In the genomic region with DNA sequence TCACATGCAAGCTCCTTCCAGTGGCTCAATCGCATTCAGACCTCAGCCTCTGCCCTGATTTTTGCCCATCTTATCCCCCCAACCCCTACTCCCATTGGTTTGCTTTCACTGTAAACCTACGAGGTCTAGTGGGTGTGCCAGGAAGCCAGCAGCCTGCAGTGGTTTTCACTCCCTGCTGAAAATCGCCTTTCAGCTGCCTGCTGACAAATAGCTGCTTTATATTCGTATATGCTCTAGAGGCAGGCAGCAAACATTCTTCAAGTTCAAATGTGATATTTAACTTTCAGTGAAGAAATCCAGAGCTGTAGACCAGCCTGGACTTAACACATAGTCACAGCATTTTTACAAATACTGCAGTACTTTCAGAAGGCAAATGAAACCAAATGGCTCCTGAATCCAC, we compare ENCODE assay signal across 9 cellular contexts.
DNase-seq lines count a peak whose midpoint lies in the region; ATAC-seq and TF ChIP-seq lines count a peak whose summit lies in the region.
"Had no signal": no experiment of that assay in that cellular context is flagged by ENCODE, and none has a peak within 500 bp of the region (broad histone marks: within the 10 kb centered on the region; RNA-seq: fewer than 3 reads in every experiment).

No MANE protein-coding gene starts in this region.

- H3K27ac ChIP-seq in SK-N-SH (ENCODE audit: low read depth in 2 of 2, low read length in 1 of 2): peak overlapping the region in 1 of 2 experiments; percentile 43; a peak in 2 of 4 replicates

- ATAC-seq in SK-N-SH treated with all-trans-retinoic acid at 6 μM for 48 hours: peak; percentile 68
- peak; percentile 22 for ATAC-seq in stimulated activated effector memory CD8-positive, alpha-beta T cell treated with anti-CD3 and anti-CD28 coated beads, Interleukin-12 subunit alpha, Interleukin-12 subunit beta, amount 100 ng/mL, for 72 hours
- ATAC-seq: Panc1 had no signal

- H3K27me3 ChIP-seq in SK-N-SH (ENCODE audit: insufficient read depth): no peaks in the 10 kb centered on the region

- H2AFZ ChIP-seq in SK-N-SH (ENCODE audit: low read depth): no peak overlapping the region

- no peaks in the 10 kb centered on the region for H3F3A ChIP-seq in SK-N-SH (replicated peaks; ENCODE audit: insufficient read depth)

- H3K4me3 Mint-ChIP-seq in stimulated activated effector memory CD8-positive, alpha-beta T cell treated with anti-CD3 and anti-CD28 coated beads, Interleukin-12 subunit alpha, Interleukin-12 subunit beta, amount 100 ng/mL, for 72 hours: peak overlapping the region; percentile 51

- no peak overlapping the region for H3K9ac ChIP-seq in SK-N-SH

- DNase-seq in SK-N-SH (no peak), hepatic stellate cell (ENCODE audit: low spot score) (peak; percentile 16), SIG-M5 (lab: John Stamatoyannopoulos, UW) (no peak), NCI-H748 treated with DMSO at 0.1 percent for 48 hours (lab: John Stamatoyannopoulos, UW) (no peak), A172 (ENCODE audit: low spot score) (no peak)
- peak; percentile 32 for DNase-seq in activated effector memory CD4-positive, alpha-beta T cell treated with Interleukin-2 at 50 U/mL for 16 hours
- DNase-seq in stimulated activated effector memory CD8-positive, alpha-beta T cell treated with anti-CD3 and anti-CD28 coated beads, Interleukin-12 subunit alpha, Interleukin-12 subunit beta, amount 100 ng/mL, for 72 hours (ENCODE audit: low spot score in 2 of 2): no peak

- H3K27ac Mint-ChIP-seq in stimulated activated effector memory CD8-positive, alpha-beta T cell treated with anti-CD3 and anti-CD28 coated beads, Interleukin-12 subunit alpha, Interleukin-12 subunit beta, amount 100 ng/mL, for 72 hours: peak overlapping the region; percentile 90

- POLR2A ChIA-PET in SK-N-SH (lab: Yijun Ruan, JAX): no interaction called here

- no peaks in the 10 kb centered on the region for H4K20me1 ChIP-seq in SK-N-SH (ENCODE audit: insufficient read depth)

- no peak for TF ChIP-seq EP300 in SK-N-SH (IDR thresholded peaks at IDR 0.05; ENCODE audit: borderline replicate concordance in 1 of 2, low read depth in 1 of 2, low read length in 1 of 2)

- H3K36me3 Mint-ChIP-seq in stimulated activated effector memory CD8-positive, alpha-beta T cell treated with anti-CD3 and anti-CD28 coated beads, Interleukin-12 subunit alpha, Interleukin-12 subunit beta, amount 100 ng/mL, for 72 hours: peaks cover 22% of the 10 kb centered on the region

- H3K4me1 ChIP-seq in SK-N-SH (ENCODE audit: control insufficient read depth in 1 of 2, insufficient read depth in 2 of 2, low read depth in 1 of 2, low read length in 1 of 2): peaks cover 17 to 18% of the 10 kb centered on the region in 2 experiments; a peak in 3 of 4 replicates

- H3K9me2 ChIP-seq in SK-N-SH: no peaks in the 10 kb centered on the region

- no peaks in the 10 kb centered on the region for H3K9me3 ChIP-seq in SK-N-SH

- no peak for TF ChIP-seq CTCF in SK-N-SH (IDR thresholded peaks at IDR 0.05)

- CTCF ChIA-PET in SK-N-SH (lab: Yijun Ruan, JAX): interaction anchor here (1.2 to 1.4 kb wide), 2 partner anchors 55 to 176 kb away, joined by 3 to 5 read pairs; no protein-coding TSS in a partner anchor

- peaks cover 9% of the 10 kb centered on the region in 2 experiments for H3K36me3 ChIP-seq in SK-N-SH (replicated peaks in 1 of 2; ENCODE audit: control insufficient read depth in 1 of 2, insufficient read depth in 2 of 2, low read length in 1 of 2)

- 77% methylated on average over 4 of the region's 4 CpGs for WGBS in SK-N-SH (ENCODE audit: low lambda C conversion rate)

- H3K4me1 Mint-ChIP-seq in stimulated activated effector memory CD8-positive, alpha-beta T cell treated with anti-CD3 and anti-CD28 coated beads, Interleukin-12 subunit alpha, Interleukin-12 subunit beta, amount 100 ng/mL, for 72 hours: peaks cover 76% of the 10 kb centered on the region

- H3K4me2 ChIP-seq in SK-N-SH: no peak overlapping the region

- H3K9me3 Mint-ChIP-seq in stimulated activated effector memory CD8-positive, alpha-beta T cell treated with anti-CD3 and anti-CD28 coated beads, Interleukin-12 subunit alpha, Interleukin-12 subunit beta, amount 100 ng/mL, for 72 hours: no peaks in the 10 kb centered on the region

- H3K4me3 ChIP-seq in SK-N-SH (ENCODE audit: low read depth in 2 of 2, low read length in 1 of 2): no peak overlapping the region

- no peak for TF ChIP-seq RAD21 in SK-N-SH (IDR thresholded peaks at IDR 0.05; ENCODE audit: low read length)

- H3K79me2 ChIP-seq in SK-N-SH (ENCODE audit: insufficient read depth): no peaks in the 10 kb centered on the region

TF ChIP-seq in SK-N-SH treated with all-trans-retinoic acid at 6 μM for 48 hours, 23 proteins besides CTCF, POLR2A, EP300 and RAD21 (continues in another document):
- TF ChIP-seq RARB (CRISPR knock-in tag; IDR thresholded peaks at IDR 0.05) (no peak), ZNF565 (CRISPR knock-in tag; conservative IDR thresholded peaks at IDR 0.05; ENCODE audit: low read depth) (no peak), TCF4 (CRISPR knock-in tag; IDR thresholded peaks at IDR 0.05; ENCODE audit: borderline replicate concordance) (no peak), PPARA (CRISPR knock-in tag; IDR thresholded peaks at IDR 0.05; ENCODE audit: borderline replicate concordance) (no peak), SNAI2 (CRISPR knock-in tag; IDR thresholded peaks at IDR 0.05) (no peak), ZFP3 (CRISPR knock-in tag; IDR thresholded peaks at IDR 0.05) (no peak), ISL1 (CRISPR knock-in tag; IDR thresholded peaks at IDR 0.05) (no peak)
- TF ChIP-seq, protein P1, sequence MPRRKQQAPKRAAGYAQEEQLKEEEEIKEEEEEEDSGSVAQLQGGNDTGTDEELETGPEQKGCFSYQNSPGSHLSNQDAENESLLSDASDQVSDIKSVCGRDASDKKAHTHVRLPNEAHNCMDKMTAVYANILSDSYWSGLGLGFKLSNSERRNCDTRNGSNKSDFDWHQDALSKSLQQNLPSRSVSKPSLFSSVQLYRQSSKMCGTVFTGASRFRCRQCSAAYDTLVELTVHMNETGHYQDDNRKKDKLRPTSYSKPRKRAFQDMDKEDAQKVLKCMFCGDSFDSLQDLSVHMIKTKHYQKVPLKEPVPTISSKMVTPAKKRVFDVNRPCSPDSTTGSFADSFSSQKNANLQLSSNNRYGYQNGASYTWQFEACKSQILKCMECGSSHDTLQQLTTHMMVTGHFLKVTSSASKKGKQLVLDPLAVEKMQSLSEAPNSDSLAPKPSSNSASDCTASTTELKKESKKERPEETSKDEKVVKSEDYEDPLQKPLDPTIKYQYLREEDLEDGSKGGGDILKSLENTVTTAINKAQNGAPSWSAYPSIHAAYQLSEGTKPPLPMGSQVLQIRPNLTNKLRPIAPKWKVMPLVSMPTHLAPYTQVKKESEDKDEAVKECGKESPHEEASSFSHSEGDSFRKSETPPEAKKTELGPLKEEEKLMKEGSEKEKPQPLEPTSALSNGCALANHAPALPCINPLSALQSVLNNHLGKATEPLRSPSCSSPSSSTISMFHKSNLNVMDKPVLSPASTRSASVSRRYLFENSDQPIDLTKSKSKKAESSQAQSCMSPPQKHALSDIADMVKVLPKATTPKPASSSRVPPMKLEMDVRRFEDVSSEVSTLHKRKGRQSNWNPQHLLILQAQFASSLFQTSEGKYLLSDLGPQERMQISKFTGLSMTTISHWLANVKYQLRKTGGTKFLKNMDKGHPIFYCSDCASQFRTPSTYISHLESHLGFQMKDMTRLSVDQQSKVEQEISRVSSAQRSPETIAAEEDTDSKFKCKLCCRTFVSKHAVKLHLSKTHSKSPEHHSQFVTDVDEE (CRISPR knock-in tag; IDR thresholded peaks at IDR 0.05): no peak

TF ChIP-seq in SK-N-SH, 30 proteins besides CTCF, POLR2A, EP300 and RAD21 (continues in another document):
- TF ChIP-seq GATA2 (CRISPR knock-in tag; IDR thresholded peaks at IDR 0.05) (no peak), GABPA (IDR thresholded peaks at IDR 0.05; ENCODE audit: low read depth) (no peak)
- TF ChIP-seq, protein P2, sequence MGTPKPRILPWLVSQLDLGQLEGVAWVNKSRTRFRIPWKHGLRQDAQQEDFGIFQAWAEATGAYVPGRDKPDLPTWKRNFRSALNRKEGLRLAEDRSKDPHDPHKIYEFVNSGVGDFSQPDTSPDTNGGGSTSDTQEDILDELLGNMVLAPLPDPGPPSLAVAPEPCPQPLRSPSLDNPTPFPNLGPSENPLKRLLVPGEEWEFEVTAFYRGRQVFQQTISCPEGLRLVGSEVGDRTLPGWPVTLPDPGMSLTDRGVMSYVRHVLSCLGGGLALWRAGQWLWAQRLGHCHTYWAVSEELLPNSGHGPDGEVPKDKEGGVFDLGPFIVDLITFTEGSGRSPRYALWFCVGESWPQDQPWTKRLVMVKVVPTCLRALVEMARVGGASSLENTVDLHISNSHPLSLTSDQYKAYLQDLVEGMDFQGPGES (IDR thresholded peaks at IDR 0.05; ENCODE audit: low read depth, low read length): no peak
- TF ChIP-seq, protein P3, sequence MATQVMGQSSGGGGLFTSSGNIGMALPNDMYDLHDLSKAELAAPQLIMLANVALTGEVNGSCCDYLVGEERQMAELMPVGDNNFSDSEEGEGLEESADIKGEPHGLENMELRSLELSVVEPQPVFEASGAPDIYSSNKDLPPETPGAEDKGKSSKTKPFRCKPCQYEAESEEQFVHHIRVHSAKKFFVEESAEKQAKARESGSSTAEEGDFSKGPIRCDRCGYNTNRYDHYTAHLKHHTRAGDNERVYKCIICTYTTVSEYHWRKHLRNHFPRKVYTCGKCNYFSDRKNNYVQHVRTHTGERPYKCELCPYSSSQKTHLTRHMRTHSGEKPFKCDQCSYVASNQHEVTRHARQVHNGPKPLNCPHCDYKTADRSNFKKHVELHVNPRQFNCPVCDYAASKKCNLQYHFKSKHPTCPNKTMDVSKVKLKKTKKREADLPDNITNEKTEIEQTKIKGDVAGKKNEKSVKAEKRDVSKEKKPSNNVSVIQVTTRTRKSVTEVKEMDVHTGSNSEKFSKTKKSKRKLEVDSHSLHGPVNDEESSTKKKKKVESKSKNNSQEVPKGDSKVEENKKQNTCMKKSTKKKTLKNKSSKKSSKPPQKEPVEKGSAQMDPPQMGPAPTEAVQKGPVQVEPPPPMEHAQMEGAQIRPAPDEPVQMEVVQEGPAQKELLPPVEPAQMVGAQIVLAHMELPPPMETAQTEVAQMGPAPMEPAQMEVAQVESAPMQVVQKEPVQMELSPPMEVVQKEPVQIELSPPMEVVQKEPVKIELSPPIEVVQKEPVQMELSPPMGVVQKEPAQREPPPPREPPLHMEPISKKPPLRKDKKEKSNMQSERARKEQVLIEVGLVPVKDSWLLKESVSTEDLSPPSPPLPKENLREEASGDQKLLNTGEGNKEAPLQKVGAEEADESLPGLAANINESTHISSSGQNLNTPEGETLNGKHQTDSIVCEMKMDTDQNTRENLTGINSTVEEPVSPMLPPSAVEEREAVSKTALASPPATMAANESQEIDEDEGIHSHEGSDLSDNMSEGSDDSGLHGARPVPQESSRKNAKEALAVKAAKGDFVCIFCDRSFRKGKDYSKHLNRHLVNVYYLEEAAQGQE (IDR thresholded peaks at IDR 0.05; ENCODE audit: low read depth, low read length): no peak

Comparison
In these comparisons a context has a peak if more than half of its experiments do, and no peak if none do; other contexts are left out.
1. DNase-seq: peak in activated effector memory CD4-positive, alpha-beta T cell treated with Interleukin-2 at 50 U/mL for 16 hours (single experiment) and hepatic stellate cell (single experiment); none in SK-N-SH (single experiment), stimulated activated effector memory CD8-positive, alpha-beta T cell treated with anti-CD3 and anti-CD28 coated beads, Interleukin-12 subunit alpha, Interleukin-12 subunit beta, amount 100 ng/mL, for 72 hours (0 of 2), SIG-M5 (single experiment), NCI-H748 treated with DMSO at 0.1 percent for 48 hours (single experiment) and A172 (single experiment).